8 cellular contexts compared by ENCODE assay signal in genomic region chr14:47278233-47278842, GRCh38.
DNase-seq lines count a peak whose midpoint lies in the region; ATAC-seq and TF ChIP-seq lines count a peak whose summit lies in the region.

No MANE protein-coding gene starts in this region.

- DNase-seq in SKM-1 treated with dmso at 0.1 percent for 144 hours (lab: John Stamatoyannopoulos, UW; ENCODE audit: unreplicated experiment) (peak; percentile 1), SKM-1 (lab: John Stamatoyannopoulos, UW; ENCODE audit: unreplicated experiment) (no peak), Kasumi-1 (lab: John Stamatoyannopoulos, UW) (peak; percentile 38 to 58), SK-N-DZ (ENCODE audit: low spot score) (peak; percentile 45), epithelial cell of esophagus (ENCODE audit: low read depth) (peak; percentile 56), osteocyte (ENCODE audit: extremely low spot score, unreplicated experiment) (no peak), mesenteric fat pad (ENCODE audit: low spot score) (no peak)

- ATAC-seq in GM21619 (IDR thresholded peaks at IDR 0.05; ENCODE audit: unreplicated experiment), result peak; percentile 75

- H3K27ac Mint-ChIP-seq in osteocyte (ENCODE audit: unreplicated experiment), result no peak overlapping the region

- H3K4me3 ChIP-seq in epithelial cell of esophagus (ENCODE audit: low read length), result no peak overlapping the region

- H3K27me3 Mint-ChIP-seq in osteocyte (ENCODE audit: unreplicated experiment), result peaks cover 2% of the 10 kb centered on the region

- TF ChIP-seq CTCF in epithelial cell of esophagus (IDR thresholded peaks at IDR 0.05; ENCODE audit: insufficient read depth, low read depth, low read length, missing control alignments), result peak; percentile 71
- peak; percentile 87 for TF ChIP-seq CTCF in osteocyte (IDR thresholded peaks at IDR 0.05)

- H3K36me3 Mint-ChIP-seq in osteocyte (ENCODE audit: unreplicated experiment), result no peaks in the 10 kb centered on the region

- no peaks in the 10 kb centered on the region for H3K9me3 Mint-ChIP-seq in osteocyte (ENCODE audit: unreplicated experiment)

- no peak overlapping the region for H3K4me3 Mint-ChIP-seq in osteocyte (ENCODE audit: unreplicated experiment)

- H3K4me1 Mint-ChIP-seq in osteocyte (ENCODE audit: unreplicated experiment), result peaks cover 5% of the 10 kb centered on the region

Comparison
In these comparisons a context has a peak if more than half of its experiments do, and no peak if none do; other contexts are left out.
1. DNase-seq: peak in SKM-1 treated with dmso at 0.1 percent for 144 hours (single experiment), Kasumi-1 (2 of 2), SK-N-DZ (single experiment) and epithelial cell of esophagus (single experiment); none in SKM-1 (single experiment), osteocyte (single experiment) and mesenteric fat pad (single experiment).